ENCODE assay signal across 20 cellular contexts in genomic region chr11:114606802-114607075, GRCh38. TPM values are rescaled to one million over a fixed set of nuclear protein-coding genes. Genes with fewer than 3 reads are reported as not detected.
"Had no signal": no experiment of that assay in that cellular context is flagged by ENCODE, and none has a peak within 500 bp of the region (broad histone marks: within the 10 kb centered on the region; RNA-seq: fewer than 3 reads in every experiment).

No MANE protein-coding gene starts in this region.

RNA-seq across cellular contexts. Expression of gene NXPE4, which starts 11.2 kb away (rescaled TPM):
- total RNA-seq: activated naive CD4-positive, alpha-beta T cell treated with anti-CD3 and anti-CD28 coated beads for 36 hours; activated naive CD4-positive, alpha-beta T cell treated with anti-CD3 and anti-CD28 coated beads, Interleukin-2, amount 50 U/mL, for 72 hours; activated naive CD8-positive, alpha-beta T cell treated with anti-CD3 and anti-CD28 coated beads for 36 hours; activated naive CD8-positive, alpha-beta T cell treated with anti-CD3 and anti-CD28 coated beads, Interleukin-2, amount 10 ng/mL, durations not matched to agents 7 days and 5 days; activated T-cell treated with anti-CD3 and anti-CD28 coated beads, Interleukin-2, amount 50 U/mL, for 4 hours; activated T-cell treated with anti-CD3 and anti-CD28 coated beads, Interleukin-2, amount 50 U/mL, for 72 hours; activated T-helper 1 cell treated with anti-CD3 and anti-CD28 coated beads, Interleukin-12 subunit alpha, Interleukin-12 subunit beta, Interleukin-2, Interleukin-4 antibody, amounts not matched to agents 30 ng/mL and 10 ng/mL and 1 ng/mL, durations not matched to agents 14 hours and 24 hours and 36 hours; activated T-helper 17 cell treated with anti-CD3 and anti-CD28 coated beads, Interleukin-2, amount 50 U/mL, for 72 hours; activated T-helper 2 cell treated with anti-CD3 and anti-CD28 coated beads, Interferon-gamma antibody, Interleukin-2, Interleukin-4, amounts not matched to agents 10 μg/mL and 5 μg/mL and 100 μg/mL, durations not matched to agents 14 hours and 24 hours and 36 hours; adrenal gland; ascending aorta; astrocyte; body of pancreas; bronchial epithelial cell; cardiac muscle cell; cardiac septum; cerebellum; chondrocyte had no signal
- polyA plus RNA-seq: adrenal gland, cardiac muscle cell had no signal

RNA-seq across cellular contexts. Expression of gene NXPE1, which starts 47.1 kb away (rescaled TPM):
- total RNA-seq: activated naive CD4-positive, alpha-beta T cell treated with anti-CD3 and anti-CD28 coated beads for 36 hours; activated naive CD4-positive, alpha-beta T cell treated with anti-CD3 and anti-CD28 coated beads, Interleukin-2, amount 50 U/mL, for 72 hours; activated naive CD8-positive, alpha-beta T cell treated with anti-CD3 and anti-CD28 coated beads for 36 hours; activated naive CD8-positive, alpha-beta T cell treated with anti-CD3 and anti-CD28 coated beads, Interleukin-2, amount 10 ng/mL, durations not matched to agents 7 days and 5 days; activated T-cell treated with anti-CD3 and anti-CD28 coated beads, Interleukin-2, amount 50 U/mL, for 4 hours; activated T-cell treated with anti-CD3 and anti-CD28 coated beads, Interleukin-2, amount 50 U/mL, for 72 hours; activated T-helper 1 cell treated with anti-CD3 and anti-CD28 coated beads, Interleukin-12 subunit alpha, Interleukin-12 subunit beta, Interleukin-2, Interleukin-4 antibody, amounts not matched to agents 30 ng/mL and 10 ng/mL and 1 ng/mL, durations not matched to agents 14 hours and 24 hours and 36 hours; activated T-helper 17 cell treated with anti-CD3 and anti-CD28 coated beads, Interleukin-2, amount 50 U/mL, for 72 hours; activated T-helper 2 cell treated with anti-CD3 and anti-CD28 coated beads, Interferon-gamma antibody, Interleukin-2, Interleukin-4, amounts not matched to agents 10 μg/mL and 5 μg/mL and 100 μg/mL, durations not matched to agents 14 hours and 24 hours and 36 hours; aorta; ascending aorta; astrocyte; body of pancreas; bronchial epithelial cell; cardiac muscle cell; cerebellum; chondrocyte had no signal
- polyA plus RNA-seq: adipose tissue, adrenal gland, cardiac muscle cell had no signal
